27 cellular contexts compared by ENCODE assay signal in the genomic region with DNA sequence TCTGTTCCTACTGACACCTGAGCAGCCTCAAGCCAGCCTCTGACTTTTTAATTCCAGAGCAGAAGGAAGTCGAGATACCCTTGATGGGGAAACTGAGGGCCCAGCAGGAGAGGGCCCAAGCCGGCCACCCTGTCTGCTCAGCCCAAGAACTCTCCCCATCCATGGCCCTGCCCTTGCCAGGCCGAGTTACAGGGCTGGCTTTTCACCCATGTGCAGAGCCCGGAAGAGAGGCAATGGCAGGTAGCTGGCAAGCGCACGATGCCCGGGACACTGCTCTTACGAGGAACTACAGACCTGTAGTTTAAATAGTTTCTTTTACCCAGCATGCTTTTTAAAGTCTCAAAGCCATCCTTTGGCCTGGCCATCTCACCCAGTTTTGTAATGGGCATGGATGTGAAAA.
"Had no signal": no experiment of that assay in that cellular context is flagged by ENCODE, and none has a peak within 500 bp of the region (broad histone marks: within the 10 kb centered on the region; RNA-seq: fewer than 3 reads in every experiment).

No MANE protein-coding gene starts in this region.

- H3K9me3 Mint-ChIP-seq: dendritic cell treated with granulocyte-macrophage colony-stimulating factor and Interleukin-4, amounts not matched to agents 40 ng/mL and 50 ng/mL, for 4 days; effector memory CD8-positive, alpha-beta T cell; immature natural killer cell; naive B cell; naive thymus-derived CD8-positive, alpha-beta T cell had no signal

- FAIRE-seq: colon, endometrium, frontal cortex had no signal

- DNase-seq: cortex of kidney; effector CD8-positive, alpha-beta T cell; effector memory CD8-positive, alpha-beta T cell; endodermal cell; erythroblast; foreskin keratinocyte; heart left ventricle; hypothalamus; immature natural killer cell; islet precursor cell; left cardiac atrium; left lung; left ventricle myocardium superior; lower lobe of right lung; mesenchymal stem cell; mucosa of descending colon; naive B cell; naive thymus-derived CD8-positive, alpha-beta T cell had no signal

- H3K27ac Mint-ChIP-seq: dendritic cell treated with granulocyte-macrophage colony-stimulating factor and Interleukin-4, amounts not matched to agents 40 ng/mL and 50 ng/mL, for 4 days; endodermal cell; immature natural killer cell; mesothelial cell of epicardium; naive thymus-derived CD8-positive, alpha-beta T cell had no signal

- H3K27me3 Mint-ChIP-seq: dendritic cell treated with granulocyte-macrophage colony-stimulating factor and Interleukin-4, amounts not matched to agents 40 ng/mL and 50 ng/mL, for 4 days; effector memory CD8-positive, alpha-beta T cell; naive B cell; naive thymus-derived CD8-positive, alpha-beta T cell had no signal

- H3K4me2 ChIP-seq: hepatocyte had no signal

- ATAC-seq: effector memory CD8-positive, alpha-beta T cell; esophagus mucosa; gastroesophageal sphincter; naive thymus-derived CD8-positive, alpha-beta T cell had no signal

- H3K27me3 ChIP-seq: foreskin keratinocyte, gastroesophageal sphincter, heart left ventricle, hepatocyte, left lung had no signal

- H3K4me1 ChIP-seq: foreskin keratinocyte, heart left ventricle, left lung, lower lobe of right lung had no signal

- H3K4me3 Mint-ChIP-seq: dendritic cell treated with granulocyte-macrophage colony-stimulating factor and Interleukin-4, amounts not matched to agents 40 ng/mL and 50 ng/mL, for 4 days; effector memory CD8-positive, alpha-beta T cell; endodermal cell; immature natural killer cell; mesothelial cell of epicardium; naive B cell; naive thymus-derived CD8-positive, alpha-beta T cell had no signal

- H3K4me1 Mint-ChIP-seq: immature natural killer cell, mesothelial cell of epicardium had no signal

- H3K4me3 ChIP-seq: gastroesophageal sphincter, heart left ventricle, hepatocyte, left lung, lower lobe of right lung, mucosa of descending colon had no signal

- H3K36me3 Mint-ChIP-seq: naive B cell had no signal

- H3K27ac ChIP-seq: epithelial cell of prostate, foreskin keratinocyte, gastroesophageal sphincter, heart left ventricle, hepatocyte, left lung, lower lobe of right lung had no signal

- H3K9me3 ChIP-seq: gastroesophageal sphincter, heart left ventricle, left lung, lower lobe of right lung, mucosa of descending colon had no signal
